9 cellular contexts compared by ENCODE assay signal in genomic region chr15:88257311-88257901, GRCh38. TPM values are rescaled to one million over a fixed set of nuclear protein-coding genes. Genes with fewer than 3 reads are reported as not detected.
DNase-seq lines count a peak whose midpoint lies in the region; ATAC-seq, FAIRE-seq and TF ChIP-seq lines count a peak whose summit lies in the region.
"Had no signal": no experiment of that assay in that cellular context is flagged by ENCODE, and none has a peak within 500 bp of the region (broad histone marks: within the 10 kb centered on the region; RNA-seq: fewer than 3 reads in every experiment).

No MANE protein-coding gene starts in this region.

- TF ChIP-seq CTCF in left lung (IDR thresholded peaks at IDR 0.05) (no peak), PC-3 (conservative IDR thresholded peaks at IDR 0.05; ENCODE audit: low read depth, low read length) (no peak)

- H3K27me3 Mint-ChIP-seq in T-helper 2 cell treated with Interferon-gamma antibody and Interleukin-4, amounts not matched to agents 5 μg/mL and 100 μg/mL, for 36 hours (ENCODE audit: low read depth): peaks cover 70% of the 10 kb centered on the region
- H3K27me3 Mint-ChIP-seq in activated naive CD8-positive, alpha-beta T cell treated with anti-CD3 and anti-CD28 coated beads, Interleukin-2, amount 50 U/mL, for 24 hours: peaks cover 71% of the 10 kb centered on the region

- CTCF ChIA-PET in PC-3 (lab: Charles Lee): interaction anchor here (0.7 kb wide), 1 partner anchor 17 kb away, joined by 9 read pairs; no protein-coding TSS in a partner anchor

- H3K9me3 ChIP-seq in left lung (no peaks in the 10 kb centered on the region), PC-3 (ENCODE audit: low read length) (no peaks in the 10 kb centered on the region)

- H3K4me2 ChIP-seq in PC-3 (ENCODE audit: low read length): no peak overlapping the region

- no peak overlapping the region for H3K9ac ChIP-seq in PC-3 (ENCODE audit: low read length)

- no peaks in the 10 kb centered on the region for H4K20me1 ChIP-seq in PC-3 (ENCODE audit: low read length)

- H3K4me1 ChIP-seq in left lung (peaks cover 0 to 13% of the 10 kb centered on the region in 2 donors), PC-3 (ENCODE audit: insufficient read depth, low read length) (no peaks in the 10 kb centered on the region)

- FAIRE-seq in GM19239 (lab: Jason Lieb, UNC): no peak

- intact Hi-C loops in left lung (cut with DNase I) (no loop called here), PC-3 (cut with micrococcal nuclease) (no loop called here)

- POLR2A ChIA-PET in PC-3 (lab: Charles Lee; ENCODE audit: unreplicated experiment): no interaction called here

- H3K27ac Mint-ChIP-seq in T-helper 2 cell treated with Interferon-gamma antibody and Interleukin-4, amounts not matched to agents 5 μg/mL and 100 μg/mL, for 36 hours: no peak overlapping the region
- H3K27ac Mint-ChIP-seq in activated naive CD8-positive, alpha-beta T cell treated with anti-CD3 and anti-CD28 coated beads, Interleukin-2, amount 50 U/mL, for 24 hours: no peak overlapping the region

- H3K36me3 Mint-ChIP-seq in T-helper 2 cell treated with Interferon-gamma antibody and Interleukin-4, amounts not matched to agents 5 μg/mL and 100 μg/mL, for 36 hours (ENCODE audit: low read depth): no peaks in the 10 kb centered on the region
- H3K36me3 Mint-ChIP-seq in activated naive CD8-positive, alpha-beta T cell treated with anti-CD3 and anti-CD28 coated beads, Interleukin-2, amount 50 U/mL, for 24 hours (ENCODE audit: low read depth): no peaks in the 10 kb centered on the region

- H3K27ac ChIP-seq in left lung (no peak overlapping the region), substantia nigra (ENCODE audit: low read depth, low read length, poor library complexity, severe bottlenecking) (peak overlapping the region; percentile 46), PC-3 (ENCODE audit: low read length) (no peak overlapping the region)

- peaks cover 11% of the 10 kb centered on the region for H3K4me1 Mint-ChIP-seq in T-helper 2 cell treated with Interferon-gamma antibody and Interleukin-4, amounts not matched to agents 5 μg/mL and 100 μg/mL, for 36 hours (ENCODE audit: low read depth)
- peaks cover 18% of the 10 kb centered on the region for H3K4me1 Mint-ChIP-seq in activated naive CD8-positive, alpha-beta T cell treated with anti-CD3 and anti-CD28 coated beads, Interleukin-2, amount 50 U/mL, for 24 hours

- H3K27me3 ChIP-seq in left lung (peaks cover 44 to 100% of the 10 kb centered on the region in 2 donors), PC-3 (ENCODE audit: low read length) (peaks cover 44% of the 10 kb centered on the region)

- DNase-seq in T-helper 2 cell treated with Interferon-gamma antibody and Interleukin-4, amounts not matched to agents 5 μg/mL and 100 μg/mL, for 36 hours (ENCODE audit: low spot score): peak; percentile 18
- DNase-seq in T-helper 2 cell: no peak
- DNase-seq in activated naive CD8-positive, alpha-beta T cell treated with anti-CD3 and anti-CD28 coated beads, Interleukin-2, amount 50 U/mL, for 24 hours: no peak
- no peak for DNase-seq in left lung
- peak in 37 of 49 donors; percentile 20 to 77 (median 45) for DNase-seq in substantia nigra (lab: John Stamatoyannopoulos, UW)
- no peak for DNase-seq in PC-3
- no peak for DNase-seq in LoVo (ENCODE audit: low spot score)
- no peak for DNase-seq in GM19239 (ENCODE audit: insufficient read length, low spot score)
- DNase-seq: COR-L47 had no signal

- no peaks in the 10 kb centered on the region for H3K36me3 ChIP-seq in left lung
- H3K36me3 ChIP-seq in PC-3 (ENCODE audit: low read depth, low read length): no peaks in the 10 kb centered on the region

- peak overlapping the region; percentile 87 for H3K4me3 Mint-ChIP-seq in T-helper 2 cell treated with Interferon-gamma antibody and Interleukin-4, amounts not matched to agents 5 μg/mL and 100 μg/mL, for 36 hours
- peak overlapping the region; percentile 55 for H3K4me3 Mint-ChIP-seq in activated naive CD8-positive, alpha-beta T cell treated with anti-CD3 and anti-CD28 coated beads, Interleukin-2, amount 50 U/mL, for 24 hours

- no peaks in the 10 kb centered on the region for H3K9me2 ChIP-seq in PC-3 (replicated peaks; ENCODE audit: low read length)

- H3K79me2 ChIP-seq in PC-3 (ENCODE audit: low read length): no peaks in the 10 kb centered on the region

- no peaks in the 10 kb centered on the region for H3F3A ChIP-seq in PC-3 (ENCODE audit: low read length, unreplicated experiment)

- no peak overlapping the region for H2AFZ ChIP-seq in PC-3 (ENCODE audit: low read length)

- H3K9me3 Mint-ChIP-seq in T-helper 2 cell treated with Interferon-gamma antibody and Interleukin-4, amounts not matched to agents 5 μg/mL and 100 μg/mL, for 36 hours: no peaks in the 10 kb centered on the region
- no peaks in the 10 kb centered on the region for H3K9me3 Mint-ChIP-seq in activated naive CD8-positive, alpha-beta T cell treated with anti-CD3 and anti-CD28 coated beads, Interleukin-2, amount 50 U/mL, for 24 hours

- BruUV-seq in PC-3 (replicated peaks; lab: Mats Ljungman, UMichigan): no TSS peak

- peak overlapping the region; percentile 7 to 16 for H3K4me3 ChIP-seq in left lung
- H3K4me3 ChIP-seq in PC-3 (ENCODE audit: low read length): no peak overlapping the region

- peak; percentile 16 for ATAC-seq in activated naive CD8-positive, alpha-beta T cell treated with anti-CD3 and anti-CD28 coated beads, Interleukin-2, amount 50 U/mL, for 24 hours
- no peak for ATAC-seq in left lung
- ATAC-seq in PC-3: no peak

RNA-seq across cellular contexts. Expression of gene NTRK3, which starts 0.9 kb away (rescaled TPM):
- total RNA-seq in left lung: 1 to 10 TPM; 4.1 to 4.5 TPM
- not detected in 2 replicates for total RNA-seq in PC-3 (2014; rRNA removed)

Comparison
In these comparisons a context has a peak if more than half of its experiments do, and no peak if none do; other contexts are left out.
1. DNase-seq: peak in T-helper 2 cell treated with Interferon-gamma antibody and Interleukin-4, amounts not matched to agents 5 μg/mL and 100 μg/mL, for 36 hours (single experiment) and substantia nigra (37 of 49); none in T-helper 2 cell (0 of 5), activated naive CD8-positive, alpha-beta T cell treated with anti-CD3 and anti-CD28 coated beads, Interleukin-2, amount 50 U/mL, for 24 hours (single experiment), left lung (0 of 2), PC-3 (single experiment), LoVo (single experiment) and GM19239 (single experiment).